In genomic region chr20:5119143-5119434, GRCh38 we compare ENCODE assay signal across 8 cellular contexts. TPM values are rescaled to one million over a fixed set of nuclear protein-coding genes. Genes with fewer than 3 reads are reported as not detected.
DNase-seq lines count a peak whose midpoint lies in the region; ATAC-seq and TF ChIP-seq lines count a peak whose summit lies in the region.

No MANE protein-coding gene starts in this region.

- TF ChIP-seq POLR2A in testis (IDR thresholded peaks at IDR 0.05) = no peak

- H3K27me3 ChIP-seq in left lung = no peaks in the 10 kb centered on the region
- no peaks in the 10 kb centered on the region for H3K27me3 ChIP-seq in testis

- peak overlapping the region; percentile 85 to 93 for H3K4me3 ChIP-seq in left lung
- H3K4me3 ChIP-seq in testis = peak overlapping the region; percentile 86 to 92

- ATAC-seq in activated naive CD8-positive, alpha-beta T cell treated with anti-CD3 and anti-CD28 coated beads, Interleukin-2, amount 50 U/mL, for 24 hours = no peak
- ATAC-seq in left lung = no peak

- H3K27ac ChIP-seq in left lung (peak overlapping the region; percentile 90 to 92), testis (peak overlapping the region; percentile 76 to 87)

- TF ChIP-seq CTCF in left lung (IDR thresholded peaks at IDR 0.05) (no peak), testis (IDR thresholded peaks at IDR 0.05) (no peak)

- H3K9me3 ChIP-seq in left lung = no peaks in the 10 kb centered on the region
- H3K9me3 ChIP-seq in testis = no peaks in the 10 kb centered on the region

- DNase-seq in activated CD4-positive, alpha-beta T cell treated with anti-CD3 and anti-CD28 coated beads, Interleukin-2, amount 10 ng/mL, durations not matched to agents 24 days and 14 days = no peak
- no peak for DNase-seq in activated CD4-positive, alpha-beta T cell treated with anti-CD3 and anti-CD28 coated beads, Interleukin-2, amount 50 U/mL, for 1 hour
- no peak for DNase-seq in activated naive CD8-positive, alpha-beta T cell treated with anti-CD3 and anti-CD28 coated beads, Interleukin-2, amount 50 U/mL, for 24 hours
- DNase-seq in left lung (no peak), testis (no peak), NCI-H128 (lab: John Stamatoyannopoulos, UW; ENCODE audit: unreplicated experiment) (no peak), NCI-H1436 treated with DMSO at 0.1 percent for 48 hours (lab: John Stamatoyannopoulos, UW) (no peak), NCI-H146 (lab: John Stamatoyannopoulos, UW) (no peak)

- H3K4me3 Mint-ChIP-seq in activated CD4-positive, alpha-beta T cell treated with anti-CD3 and anti-CD28 coated beads, Interleukin-2, amount 10 ng/mL, durations not matched to agents 24 days and 14 days = peak overlapping the region; percentile 96
- H3K4me3 Mint-ChIP-seq in activated naive CD8-positive, alpha-beta T cell treated with anti-CD3 and anti-CD28 coated beads, Interleukin-2, amount 50 U/mL, for 24 hours = peak overlapping the region; percentile 96

- H3K4me1 Mint-ChIP-seq in activated CD4-positive, alpha-beta T cell treated with anti-CD3 and anti-CD28 coated beads, Interleukin-2, amount 10 ng/mL, durations not matched to agents 24 days and 14 days = peaks cover 57% of the 10 kb centered on the region
- H3K4me1 Mint-ChIP-seq in activated naive CD8-positive, alpha-beta T cell treated with anti-CD3 and anti-CD28 coated beads, Interleukin-2, amount 50 U/mL, for 24 hours = peaks cover 56% of the 10 kb centered on the region

- no peaks in the 10 kb centered on the region for H3K27me3 Mint-ChIP-seq in activated CD4-positive, alpha-beta T cell treated with anti-CD3 and anti-CD28 coated beads, Interleukin-2, amount 10 ng/mL, durations not matched to agents 24 days and 14 days
- H3K27me3 Mint-ChIP-seq in activated naive CD8-positive, alpha-beta T cell treated with anti-CD3 and anti-CD28 coated beads, Interleukin-2, amount 50 U/mL, for 24 hours = no peaks in the 10 kb centered on the region

- H3K27ac Mint-ChIP-seq in activated CD4-positive, alpha-beta T cell treated with anti-CD3 and anti-CD28 coated beads, Interleukin-2, amount 10 ng/mL, durations not matched to agents 24 days and 14 days = peak overlapping the region; percentile 98
- H3K27ac Mint-ChIP-seq in activated naive CD8-positive, alpha-beta T cell treated with anti-CD3 and anti-CD28 coated beads, Interleukin-2, amount 50 U/mL, for 24 hours = peak overlapping the region; percentile 97

- peaks cover 53% of the 10 kb centered on the region for H3K36me3 Mint-ChIP-seq in activated CD4-positive, alpha-beta T cell treated with anti-CD3 and anti-CD28 coated beads, Interleukin-2, amount 10 ng/mL, durations not matched to agents 24 days and 14 days (ENCODE audit: low read depth)
- H3K36me3 Mint-ChIP-seq in activated naive CD8-positive, alpha-beta T cell treated with anti-CD3 and anti-CD28 coated beads, Interleukin-2, amount 50 U/mL, for 24 hours (ENCODE audit: low read depth) = peaks cover 49% of the 10 kb centered on the region

- H3K36me3 ChIP-seq in left lung (peaks cover 0 to 31% of the 10 kb centered on the region in 2 donors), testis (ENCODE audit: low read depth, missing control alignments) (no peaks in the 10 kb centered on the region)

- no peaks in the 10 kb centered on the region for H3K9me3 Mint-ChIP-seq in activated CD4-positive, alpha-beta T cell treated with anti-CD3 and anti-CD28 coated beads, Interleukin-2, amount 10 ng/mL, durations not matched to agents 24 days and 14 days
- H3K9me3 Mint-ChIP-seq in activated naive CD8-positive, alpha-beta T cell treated with anti-CD3 and anti-CD28 coated beads, Interleukin-2, amount 50 U/mL, for 24 hours = no peaks in the 10 kb centered on the region

- 0% methylated on average over 21 of the region's 21 CpGs for WGBS in testis, 2 donors

- peaks cover 10 to 23% of the 10 kb centered on the region in 2 donors for H3K4me1 ChIP-seq in left lung
- peaks cover 15% of the 10 kb centered on the region for H3K4me1 ChIP-seq in testis

- intact Hi-C loops in activated CD4-positive, alpha-beta T cell treated with anti-CD3 and anti-CD28 coated beads, Interleukin-2, amount 10 ng/mL, durations not matched to agents 24 days and 14 days (cut with micrococcal nuclease) = loop anchor here (1.0 kb wide), 1 partner anchor 8 kb away; the partner anchor contains the start of gene CDS2
- intact Hi-C loops in left lung (cut with DNase I) = no loop called here
- intact Hi-C loops in testis (cut with DNase I; ENCODE audit: low total_unique reads) = no loop called here

RNA-seq across cellular contexts. Expression of gene PCNA, which starts 0.7 kb away (rescaled TPM):
- 532 TPM in 2 replicates for total RNA-seq in activated CD4-positive, alpha-beta T cell treated with anti-CD3 and anti-CD28 coated beads, Interleukin-2, amount 10 ng/mL, durations not matched to agents 24 days and 14 days
- total RNA-seq in left lung (10 to 100 TPM; 80.4 to 93.9 TPM), testis (10 to 100 TPM; 55.4 to 65.0 TPM)
- polyA plus RNA-seq in testis (ENCODE audit: insufficient read depth, low read depth, low replicate concordance) = 121 TPM

RNA-seq across cellular contexts. Expression of gene TMEM230, which starts 6.2 kb away (rescaled TPM):
- total RNA-seq in activated CD4-positive, alpha-beta T cell treated with anti-CD3 and anti-CD28 coated beads, Interleukin-2, amount 10 ng/mL, durations not matched to agents 24 days and 14 days = 86.3 and 86.9 TPM in 2 replicates
- 100 to 1,000 TPM in 1 of 2 donors, 10 to 100 TPM in 1; 98.4 to 112 TPM for total RNA-seq in left lung
- 10 to 100 TPM; 76.3 to 82.8 TPM for total RNA-seq in testis
- polyA plus RNA-seq in testis (ENCODE audit: insufficient read depth, low read depth, low replicate concordance) = 118 TPM

RNA-seq across cellular contexts. Expression of gene CDS2, which starts 7.7 kb away (rescaled TPM):
- total RNA-seq in activated CD4-positive, alpha-beta T cell treated with anti-CD3 and anti-CD28 coated beads, Interleukin-2, amount 10 ng/mL, durations not matched to agents 24 days and 14 days = 34.7 and 39.2 TPM in 2 replicates
- 10 to 100 TPM; 59.6 to 61.0 TPM for total RNA-seq in left lung
- total RNA-seq in testis = 10 to 100 TPM; 65.7 to 71.0 TPM
- polyA plus RNA-seq in testis (ENCODE audit: insufficient read depth, low read depth, low replicate concordance) = 55.0 TPM
